Comparison of ENCODE assay signal across 8 cellular contexts in genomic region chr17:74981318-74981978, GRCh38. TPM values are rescaled to one million over a fixed set of nuclear protein-coding genes. Genes with fewer than 3 reads are reported as not detected.
DNase-seq lines count a peak whose midpoint lies in the region; ATAC-seq and TF ChIP-seq lines count a peak whose summit lies in the region.

No MANE protein-coding gene starts in this region.

- DNase-seq in NCI-H146 (lab: John Stamatoyannopoulos, UW) (peak; percentile 45), NCI-H146 treated with DMSO at 0.1 percent for 48 hours (lab: John Stamatoyannopoulos, UW; ENCODE audit: unreplicated experiment) (no peak), ascending aorta (ENCODE audit: low spot score in 2 of 2) (no peak), left lung (no peak), suprapubic skin (ENCODE audit: low spot score in 2 of 2) (no peak), DMS79 treated with DMSO at 0.1 percent for 48 hours (lab: John Stamatoyannopoulos, UW) (no peak), GM10266 (ENCODE audit: extremely low spot score) (no peak)
- DNase-seq in NK-92 treated with Interleukin-12 subunit alpha and Interleukin-12 subunit beta, amount 100 ng/mL, for 24 hours (lab: John Stamatoyannopoulos, UW): no peak

- TF ChIP-seq POLR2A in suprapubic skin (IDR thresholded peaks at IDR 0.05): no peak

- H3K4me3 ChIP-seq in ascending aorta: peak overlapping the region; percentile 67 to 68
- H3K4me3 ChIP-seq in left lung: peak overlapping the region; percentile 55 to 68
- peak overlapping the region; percentile 51 for H3K4me3 ChIP-seq in suprapubic skin

- no peaks in the 10 kb centered on the region for H3K9me3 ChIP-seq in ascending aorta
- no peaks in the 10 kb centered on the region for H3K9me3 ChIP-seq in left lung
- H3K9me3 ChIP-seq in suprapubic skin: no peaks in the 10 kb centered on the region

- 45% methylated on average over 16 of the region's 16 CpGs for WGBS in suprapubic skin

- H3K27ac ChIP-seq in ascending aorta (peak overlapping the region; percentile 91 to 95), left lung (peak overlapping the region; percentile 83 to 87), suprapubic skin (peak overlapping the region; percentile 75)

- TF ChIP-seq EP300 in suprapubic skin (IDR thresholded peaks at IDR 0.05): no peak

- ATAC-seq in left lung: no peak

- H3K4me1 ChIP-seq in ascending aorta (peaks cover 6 to 14% of the 10 kb centered on the region in 2 donors), left lung (peaks cover 8 to 22% of the 10 kb centered on the region in 2 donors), suprapubic skin (peaks cover 13% of the 10 kb centered on the region)

- intact Hi-C loops in ascending aorta (cut with DNase I): loop anchor here (10.0 kb wide), 1 partner anchor 537 kb away; no protein-coding TSS in a partner anchor
- intact Hi-C loops in left lung (cut with DNase I): no loop called here

- H3K36me3 ChIP-seq in ascending aorta (no peaks in the 10 kb centered on the region), left lung (no peaks in the 10 kb centered on the region), suprapubic skin (no peaks in the 10 kb centered on the region)

- no peak for TF ChIP-seq CTCF in ascending aorta (IDR thresholded peaks at IDR 0.05)
- no peak for TF ChIP-seq CTCF in left lung (IDR thresholded peaks at IDR 0.05)
- TF ChIP-seq CTCF in suprapubic skin (IDR thresholded peaks at IDR 0.05): no peak
- no peak for TF ChIP-seq CTCF in GM10266 (IDR thresholded peaks at IDR 0.05; ENCODE audit: control insufficient read depth, insufficient read depth, low read depth, missing control alignments)

- H3K27me3 ChIP-seq in ascending aorta: no peaks in the 10 kb centered on the region
- peaks cover 0 to 32% of the 10 kb centered on the region in 2 donors for H3K27me3 ChIP-seq in left lung
- H3K27me3 ChIP-seq in suprapubic skin: no peaks in the 10 kb centered on the region

RNA-seq across cellular contexts. Expression of gene CDR2L, which starts 6.0 kb away (rescaled TPM):
- 54.7 TPM for total RNA-seq in ascending aorta
- 10 to 100 TPM; 22.9 to 41.2 TPM for total RNA-seq in left lung
- 1 to 10 TPM; 5.6 to 8.6 (median 6.9) TPM for total RNA-seq in suprapubic skin

RNA-seq across cellular contexts. Expression of gene HID1, which starts 8.9 kb away (rescaled TPM):
- total RNA-seq in ascending aorta: 103 TPM
- 10 to 100 TPM; 32.1 to 39.7 TPM for total RNA-seq in left lung
- total RNA-seq in suprapubic skin: 10 to 100 TPM in 2 of 4 donors, 1 to 10 TPM in 2; 3.4 to 13.7 (median 9.5) TPM

RNA-seq across cellular contexts. Expression of gene MRPL58, which starts 31.0 kb away (rescaled TPM):
- total RNA-seq in ascending aorta (14.5 TPM), left lung (10 to 100 TPM; 25.7 to 32.8 TPM), suprapubic skin (10 to 100 TPM; 20.2 to 68.2 (median 46.7) TPM)

RNA-seq across cellular contexts. Expression of gene OTOP3, which starts 45.8 kb away (rescaled TPM):
- total RNA-seq in ascending aorta: not detected
- not detected for total RNA-seq in left lung
- total RNA-seq in suprapubic skin: under 1 TPM in 2 of 4 donors, not detected in 2; 0.65 to 0.98 TPM

RNA-seq across cellular contexts. Expression of gene OTOP2, which starts 57.4 kb away (rescaled TPM):
- total RNA-seq in ascending aorta: not detected
- total RNA-seq in left lung: not detected
- under 1 TPM in 1 of 4 donors, not detected in 3; 0.49 TPM for total RNA-seq in suprapubic skin
